In the genomic region with DNA sequence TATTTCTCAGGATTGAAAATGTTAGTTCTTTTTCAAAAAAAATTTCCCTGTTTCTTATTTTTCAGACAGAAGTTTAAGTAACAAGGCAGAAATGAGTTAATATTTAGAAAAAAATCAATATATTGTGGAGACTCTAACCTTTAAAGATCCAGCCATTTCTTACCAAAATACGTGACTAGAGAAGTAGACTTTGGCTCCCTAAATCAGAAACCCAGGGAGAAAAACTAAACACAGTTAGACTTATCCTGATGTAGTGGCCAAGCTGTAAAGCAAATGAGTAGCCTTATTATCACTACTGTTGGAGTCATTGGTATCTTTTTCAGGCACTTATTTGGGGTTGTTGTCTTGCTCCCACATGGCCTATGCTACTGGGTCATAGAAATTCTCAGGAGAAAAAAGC, we compare ENCODE assay signal across 28 cellular contexts.
DNase-seq lines count a peak whose midpoint lies in the region; ATAC-seq, FAIRE-seq and TF ChIP-seq lines count a peak whose summit lies in the region.
"Had no signal": no experiment of that assay in that cellular context is flagged by ENCODE, and none has a peak within 500 bp of the region (broad histone marks: within the 10 kb centered on the region; RNA-seq: fewer than 3 reads in every experiment).

No MANE protein-coding gene starts in this region.

- TF ChIP-seq EP300 in HepG2 (IDR thresholded peaks at IDR 0.05; ENCODE audit: low read depth in 2 of 2, low read length in 2 of 2) (no peak), HepG2 (CRISPR knock-in tag; IDR thresholded peaks at IDR 0.05; ENCODE audit: borderline replicate concordance) (no peak)

- intact Hi-C loops in HepG2 (cut with micrococcal nuclease; ENCODE audit: unreplicated experiment) (no loop called here), right lobe of liver (cut with DNase I) (no loop called here)

- H3K27me3 Mint-ChIP-seq in progenitor cell of endocrine pancreas = no peaks in the 10 kb centered on the region
- H3K27me3 Mint-ChIP-seq: B cell; CD4-positive, alpha-beta T cell had no signal

- ATAC-seq in HepG2 (no peak), right lobe of liver (peak; percentile 81 to 95 (median 88))
- ATAC-seq: A549; CD8-positive, alpha-beta T cell; GM12878 had no signal

- no peak overlapping the region for H3K4me3 ChIP-seq in liver (ENCODE audit: low read depth in 1 of 3, low read length in 3 of 3)
- H3K4me3 ChIP-seq in HepG2 (replicated peaks in 1 of 3; ENCODE audit: insufficient read depth in 1 of 3, low read depth in 2 of 3, low read length in 3 of 3) = no peak overlapping the region
- no peak overlapping the region for H3K4me3 ChIP-seq in OCI-LY1 (ENCODE audit: low read depth, low read length, poor library complexity, severe bottlenecking)
- H3K4me3 ChIP-seq in right lobe of liver = no peak overlapping the region
- H3K4me3 ChIP-seq: A549; BLaER1 treated with 17β-estradiol and CSF1 and Interleukin-3, amounts not matched to agents 10 nM and 100 nM; GM12878 had no signal

- no peak for FAIRE-seq in HepG2 (lab: Jason Lieb, UNC)
- FAIRE-seq: A549, GM12878, GM12892, GM18507 had no signal

- H2AFZ ChIP-seq in HepG2 (ENCODE audit: low read length) (no peak overlapping the region), OCI-LY1 (ENCODE audit: low read length) (0 out of 2 replicates have a peak overlapping the region, but pooled peaks have one; percentile 49)

- TF ChIP-seq CTCF in liver (IDR thresholded peaks at IDR 0.05; ENCODE audit: low read depth, low read length, missing input control) = no peak
- TF ChIP-seq CTCF in HepG2 (CRISPR knock-in tag; IDR thresholded peaks at IDR 0.05) = no peak
- no peak for TF ChIP-seq CTCF in OCI-LY1 (IDR thresholded peaks at IDR 0.05; ENCODE audit: low read length)
- TF ChIP-seq CTCF in right lobe of liver (IDR thresholded peaks at IDR 0.05) = no peak
- TF ChIP-seq CTCF in progenitor cell of endocrine pancreas (IDR thresholded peaks at IDR 0.05; ENCODE audit: unreplicated experiment) = no peak

- CTCF ChIA-PET in HepG2 (lab: Yijun Ruan, JAX; ENCODE audit: low intra/inter-chr PET ratio, low total read pairs) = no interaction called here

- no peaks in the 10 kb centered on the region for H3F3A ChIP-seq in OCI-LY1 (ENCODE audit: insufficient read depth, low read length)

- H3K36me3 Mint-ChIP-seq in progenitor cell of endocrine pancreas (ENCODE audit: insufficient read depth) = no peaks in the 10 kb centered on the region
- H3K36me3 Mint-ChIP-seq: CD8-positive, alpha-beta T cell had no signal

- DNase-seq in HepG2 (ENCODE audit: low spot score) (no peak), right lobe of liver (no peak), progenitor cell of endocrine pancreas (ENCODE audit: low spot score, unreplicated experiment) (no peak), SW 1271 (lab: John Stamatoyannopoulos, UW) (no peak), kidney tubule cell (ENCODE audit: low spot score) (no peak)
- DNase-seq in stimulated activated CD8-positive, alpha-beta memory T cell treated with anti-CD3 and anti-CD28 coated beads, Interleukin-4, amount 100 ng/mL, for 48 hours = no peak
- DNase-seq: AML-193; Caco-2; Calu3; CD4-positive, alpha-beta T cell; CD8-positive, alpha-beta T cell; DMS 273 treated with DMSO at 0.1 percent for 48 hours; DMS153; DMS53; DMS79; DND-41; EL; GDM1 had no signal

- no peak overlapping the region for H3K9ac ChIP-seq in liver (ENCODE audit: low read depth in 1 of 2, low read length in 2 of 2)
- H3K9ac ChIP-seq in HepG2 (ENCODE audit: insufficient read depth, low read depth, low read length) = no peak overlapping the region
- no peak overlapping the region for H3K9ac ChIP-seq in OCI-LY1 (ENCODE audit: low read length)
- H3K9ac ChIP-seq: BLaER1 treated with 17β-estradiol and CSF1 and Interleukin-3, amounts not matched to agents 10 nM and 100 nM had no signal

- H3K79me2 ChIP-seq in HepG2 (ENCODE audit: insufficient read depth, low read length) (no peaks in the 10 kb centered on the region), OCI-LY1 (ENCODE audit: insufficient read depth, low read length) (no peaks in the 10 kb centered on the region)

- peaks cover 4% of the 10 kb centered on the region for H3K9me3 Mint-ChIP-seq in progenitor cell of endocrine pancreas (ENCODE audit: low read depth)

- no peaks in the 10 kb centered on the region for H4K20me1 ChIP-seq in HepG2 (ENCODE audit: insufficient read depth, low read length)
- H4K20me1 ChIP-seq in OCI-LY1 (ENCODE audit: insufficient read depth, low read length) = no peaks in the 10 kb centered on the region
- H4K20me1 ChIP-seq: BLaER1 treated with 17β-estradiol and CSF1 and Interleukin-3, amounts not matched to agents 10 nM and 100 nM had no signal

- H3K27ac ChIP-seq in liver (ENCODE audit: low read depth in 1 of 2, low read length in 2 of 2) (no peak overlapping the region), HepG2 (ENCODE audit: extremely low read length, insufficient read depth, low read length) (no peak overlapping the region), OCI-LY1 (ENCODE audit: low read depth, low read length, poor library complexity, severe bottlenecking) (no peak overlapping the region), right lobe of liver (peak overlapping the region in 1 of 3 donors; percentile 8)
- H3K27ac ChIP-seq: 22Rv1; A549; BLaER1 treated with 17β-estradiol and CSF1 and Interleukin-3, amounts not matched to agents 10 nM and 100 nM; C4-2B had no signal

- H3K9me3 ChIP-seq in liver (ENCODE audit: control insufficient read depth in 4 of 4, low read length in 3 of 4) (no peaks in the 10 kb centered on the region), HepG2 (ENCODE audit: low read length) (peaks cover 8% of the 10 kb centered on the region; the same call in 1 of the 2 replicates), OCI-LY1 (ENCODE audit: low read length) (no peaks in the 10 kb centered on the region), right lobe of liver (no peaks in the 10 kb centered on the region)
- H3K9me3 ChIP-seq: A549, Caco-2 had no signal

- in situ Hi-C loops in HepG2 (cut with HindIII; ENCODE audit: extremely low pct_ligation_motif_present, low pct_unique_long_range_greater_than_20kb) = no loop called here

- peak overlapping the region; percentile 76 for H3K27ac Mint-ChIP-seq in progenitor cell of endocrine pancreas
- H3K27ac Mint-ChIP-seq: B cell; CD4-positive, alpha-beta T cell; CD8-positive, alpha-beta T cell had no signal

- H3K4me3 Mint-ChIP-seq in progenitor cell of endocrine pancreas (ENCODE audit: low read depth) = no peak overlapping the region
- H3K4me3 Mint-ChIP-seq: B cell; CD4-positive, alpha-beta T cell; CD8-positive, alpha-beta T cell had no signal

- H3K36me3 ChIP-seq in liver (ENCODE audit: control insufficient read depth in 4 of 4, insufficient read depth in 3 of 4, low read depth in 1 of 4, low read length in 3 of 4) (no peaks in the 10 kb centered on the region), HepG2 (replicated peaks in 1 of 2; ENCODE audit: control insufficient read depth in 1 of 2, insufficient read depth in 2 of 2, low read length in 2 of 2) (no peaks in the 10 kb centered on the region), OCI-LY1 (ENCODE audit: insufficient read depth, low read length) (no peaks in the 10 kb centered on the region), right lobe of liver (no peaks in the 10 kb centered on the region)
- H3K36me3 ChIP-seq: BLaER1 treated with 17β-estradiol and CSF1 and Interleukin-3, amounts not matched to agents 10 nM and 100 nM had no signal

- H3K4me2 ChIP-seq in HepG2 (ENCODE audit: low read depth, low read length) (no peak overlapping the region), OCI-LY1 (ENCODE audit: low read length) (no peak overlapping the region)
- H3K4me2 ChIP-seq: A549; BLaER1 treated with 17β-estradiol and CSF1 and Interleukin-3, amounts not matched to agents 10 nM and 100 nM had no signal

- 31% methylated on average over 1 of the region's 1 CpG for WGBS in liver
- WGBS in HepG2 (ENCODE audit: low lambda C conversion rate) = 0% methylated on average over 1 of the region's 1 CpG
- 21% methylated on average over 1 of the region's 1 CpG for WGBS in right lobe of liver (ENCODE audit: insufficient coverage, low coverage, low lambda C conversion rate, missing lambda C conversion rate)

- H3K4me1 ChIP-seq in liver (ENCODE audit: control insufficient read depth in 4 of 4, insufficient read depth in 4 of 4, low read length in 3 of 4) (peaks cover 0 to 10% (median 2%) of the 10 kb centered on the region in 4 donors), HepG2 (ENCODE audit: insufficient read depth, low read length) (no peaks in the 10 kb centered on the region), OCI-LY1 (ENCODE audit: insufficient read depth, low read length, severe bottlenecking) (no peaks in the 10 kb centered on the region), right lobe of liver (peaks cover 0 to 11% (median 0%) of the 10 kb centered on the region in 4 donors)
- H3K4me1 ChIP-seq: A549, Caco-2 had no signal

- BruUV-seq in HepG2 (replicated peaks; lab: Mats Ljungman, UMichigan) = no TSS peak

- no peaks in the 10 kb centered on the region for H3K9me2 ChIP-seq in OCI-LY1 (ENCODE audit: low read depth, low read length)

- POLR2A ChIA-PET in HepG2 (lab: Yijun Ruan, JAX) = no interaction called here

- TF ChIP-seq RAD21 in liver (IDR thresholded peaks at IDR 0.05) (no peak), HepG2 (CRISPR knock-in tag; IDR thresholded peaks at IDR 0.05) (no peak)

- TF ChIP-seq POLR2A in HepG2 (IDR thresholded peaks at IDR 0.05; ENCODE audit: insufficient read depth in 1 of 2, low read depth in 2 of 2, low read length in 2 of 2) (no peak), right lobe of liver (IDR thresholded peaks at IDR 0.05) (no peak)

- H3K27me3 ChIP-seq in liver (ENCODE audit: control insufficient read depth in 4 of 4, insufficient read depth in 4 of 4, low read length in 3 of 4) (no peaks in the 10 kb centered on the region), HepG2 (ENCODE audit: control insufficient read depth in 1 of 2, insufficient read depth in 2 of 2, low read length in 2 of 2) (no peaks in the 10 kb centered on the region), OCI-LY1 (ENCODE audit: insufficient read depth, low read length) (no peaks in the 10 kb centered on the region), right lobe of liver (no peaks in the 10 kb centered on the region)
- H3K27me3 ChIP-seq: BLaER1 treated with 17β-estradiol and CSF1 and Interleukin-3, amounts not matched to agents 10 nM and 100 nM had no signal

- peaks cover 9% of the 10 kb centered on the region for H3K4me1 Mint-ChIP-seq in progenitor cell of endocrine pancreas (ENCODE audit: low read depth)
- H3K4me1 Mint-ChIP-seq: B cell had no signal

TF ChIP-seq in liver, 16 proteins besides CTCF, POLR2A, EP300 and RAD21 (continues in another document):
- TF ChIP-seq, protein P1, sequence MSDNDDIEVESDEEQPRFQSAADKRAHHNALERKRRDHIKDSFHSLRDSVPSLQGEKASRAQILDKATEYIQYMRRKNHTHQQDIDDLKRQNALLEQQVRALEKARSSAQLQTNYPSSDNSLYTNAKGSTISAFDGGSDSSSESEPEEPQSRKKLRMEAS (IDR thresholded peaks at IDR 0.05) = no peak
- peak in 1 of 2 donors; percentile 20 for TF ChIP-seq JUND (IDR thresholded peaks at IDR 0.05)

TF ChIP-seq in HepG2, 621 proteins besides CTCF, POLR2A, EP300 and RAD21 (continues in another document):
- TF ChIP-seq CAMTA2 (CRISPR knock-in tag; IDR thresholded peaks at IDR 0.05; ENCODE audit: borderline replicate concordance) (no peak), ZNF83 (CRISPR knock-in tag; IDR thresholded peaks at IDR 0.05; ENCODE audit: borderline replicate concordance) (no peak), SP4 (CRISPR knock-in tag; IDR thresholded peaks at IDR 0.05) (no peak), ZNF75D (CRISPR knock-in tag; IDR thresholded peaks at IDR 0.05; ENCODE audit: borderline replicate concordance) (no peak)
